4 cellular contexts compared by ENCODE assay signal in genomic region chr17:12410721-12411120, GRCh38.
"Had no signal": no experiment of that assay in that cellular context is flagged by ENCODE, and none has a peak within 500 bp of the region (broad histone marks: within the 10 kb centered on the region; RNA-seq: fewer than 3 reads in every experiment).

No MANE protein-coding gene starts in this region.

- H3K4me3 ChIP-seq: GM23338 had no signal

- H3K4me3 Mint-ChIP-seq: GM23338, H9 had no signal

- H3K27ac Mint-ChIP-seq: GM23338 had no signal

- ATAC-seq: GM23338 had no signal

- DNase-seq: H9, HCEC 1CT, IMR-90 had no signal

- H3K9me3 Mint-ChIP-seq: GM23338, H9 had no signal
